8 cellular contexts compared by ENCODE assay signal in genomic region chr15:62344806-62345539, GRCh38. TPM values are rescaled to one million over a fixed set of nuclear protein-coding genes. Genes with fewer than 3 reads are reported as not detected.
DNase-seq lines count a peak whose midpoint lies in the region; ATAC-seq and TF ChIP-seq lines count a peak whose summit lies in the region.

No MANE protein-coding gene starts in this region.

- no peaks in the 10 kb centered on the region for H3K9me3 Mint-ChIP-seq in activated T-cell treated with anti-CD3 and anti-CD28 coated beads, Interleukin-2, amount 50 U/mL, for 24 hours

- WGBS in trophoblast cell (ENCODE audit: extremely low coverage, insufficient coverage, insufficient read length): no CpG with 5 or more reads among the region's 21 CpGs

- H3K36me3 Mint-ChIP-seq in activated T-cell treated with anti-CD3 and anti-CD28 coated beads, Interleukin-2, amount 50 U/mL, for 24 hours (ENCODE audit: low read depth): no peaks in the 10 kb centered on the region

- H3K27me3 ChIP-seq in NT2/D1 (ENCODE audit: insufficient read depth, insufficient read length): no peaks in the 10 kb centered on the region
- H3K27me3 ChIP-seq in trophoblast cell (ENCODE audit: insufficient read depth, low read length): no peaks in the 10 kb centered on the region

- no peak overlapping the region for H4K91ac ChIP-seq in trophoblast cell (ENCODE audit: low read depth, low read length)

- H4K8ac ChIP-seq in trophoblast cell (ENCODE audit: low read depth, low read length): no peak overlapping the region

- H3K9me3 ChIP-seq in NT2/D1 (ENCODE audit: insufficient read depth, low read length) (no peaks in the 10 kb centered on the region), trophoblast cell (ENCODE audit: insufficient read depth, low read depth, low read length) (no peaks in the 10 kb centered on the region)

- no peak overlapping the region for H3K4me3 ChIP-seq in NT2/D1 (ENCODE audit: insufficient read length, low read depth)
- H3K4me3 ChIP-seq in fibroblast of pulmonary artery (replicated peaks; ENCODE audit: low read depth, low read length): no peak overlapping the region
- H3K4me3 ChIP-seq in trophoblast cell (ENCODE audit: low read depth, low read length): no peak overlapping the region

- H3K4me3 Mint-ChIP-seq in activated T-cell treated with anti-CD3 and anti-CD28 coated beads, Interleukin-2, amount 50 U/mL, for 24 hours: peak overlapping the region; percentile 53

- H3K36me3 ChIP-seq in NT2/D1 (ENCODE audit: insufficient read depth, insufficient read length, low read length) (no peaks in the 10 kb centered on the region), trophoblast cell (ENCODE audit: control insufficient read depth in 1 of 2, insufficient read depth in 2 of 2, low read length in 2 of 2) (no peaks in the 10 kb centered on the region)

- H3K4ac ChIP-seq in trophoblast cell (ENCODE audit: low read depth, low read length): no peak overlapping the region

- peak overlapping the region; percentile 56 for H3K4me2 ChIP-seq in trophoblast cell (ENCODE audit: low read length)

- no peak overlapping the region for H4K12ac ChIP-seq in trophoblast cell (ENCODE audit: low read depth, low read length)

- no peak overlapping the region for H3K9ac ChIP-seq in NT2/D1 (ENCODE audit: insufficient read length, low read depth)
- no peak overlapping the region for H3K9ac ChIP-seq in trophoblast cell (ENCODE audit: low read length)

- no peak overlapping the region for H2BK5ac ChIP-seq in trophoblast cell (ENCODE audit: low read depth, low read length, poor library complexity)

- ATAC-seq in HG02981 (IDR thresholded peaks at IDR 0.05; ENCODE audit: unreplicated experiment) (peak; percentile 56), HG02623 (IDR thresholded peaks at IDR 0.05; ENCODE audit: unreplicated experiment) (no peak), HG02885 (IDR thresholded peaks at IDR 0.05; ENCODE audit: poor library complexity, unreplicated experiment) (no peak)

- H3K27ac ChIP-seq in trophoblast cell (ENCODE audit: low read depth, low read length): no peak overlapping the region

- peaks cover 3% of the 10 kb centered on the region for H3K4me1 Mint-ChIP-seq in activated T-cell treated with anti-CD3 and anti-CD28 coated beads, Interleukin-2, amount 50 U/mL, for 24 hours (ENCODE audit: low read depth)

- H3K4me1 ChIP-seq in NT2/D1 (ENCODE audit: insufficient read depth, insufficient read length) (no peaks in the 10 kb centered on the region), trophoblast cell (ENCODE audit: control insufficient read depth in 1 of 2, insufficient read depth in 2 of 2, low read length in 2 of 2) (no peaks in the 10 kb centered on the region)

- no peak overlapping the region for H3K23ac ChIP-seq in trophoblast cell (ENCODE audit: low read length)

- H3K14ac ChIP-seq in trophoblast cell (ENCODE audit: low read length): no peak overlapping the region

- H3K27ac Mint-ChIP-seq in activated T-cell treated with anti-CD3 and anti-CD28 coated beads, Interleukin-2, amount 50 U/mL, for 24 hours: no peak overlapping the region

- TF ChIP-seq CTCF in fibroblast of pulmonary artery (IDR thresholded peaks at IDR 0.05; ENCODE audit: low read length, missing control alignments): peak; percentile 63

- no peak overlapping the region for H2AK5ac ChIP-seq in trophoblast cell (ENCODE audit: low read length)

- no peak overlapping the region for H2BK120ac ChIP-seq in trophoblast cell (ENCODE audit: insufficient read depth, low read length, poor library complexity)

- no peaks in the 10 kb centered on the region for H3K79me2 ChIP-seq in trophoblast cell (ENCODE audit: control insufficient read depth, insufficient read depth, low read length, poor library complexity)

- H2AFZ ChIP-seq in trophoblast cell (ENCODE audit: insufficient read depth, low read length, poor library complexity): no peak overlapping the region

- H2BK12ac ChIP-seq in trophoblast cell (ENCODE audit: low read length): no peak overlapping the region

- H3K79me1 ChIP-seq in trophoblast cell (ENCODE audit: low read length): no peaks in the 10 kb centered on the region

- H3K27me3 Mint-ChIP-seq in activated T-cell treated with anti-CD3 and anti-CD28 coated beads, Interleukin-2, amount 50 U/mL, for 24 hours: peaks cover 3% of the 10 kb centered on the region

- H3K18ac ChIP-seq in trophoblast cell (ENCODE audit: low read length): no peak overlapping the region

- DNase-seq in EL: peak; percentile 38
- peak; percentile 51 for DNase-seq in NT2/D1 (ENCODE audit: low read depth, low spot score)
- peak; percentile 60 for DNase-seq in activated T-cell treated with anti-CD3 and anti-CD28 coated beads, Interleukin-2, amount 50 U/mL, for 24 hours
- DNase-seq in fibroblast of pulmonary artery (ENCODE audit: low read depth): peak; percentile 74
- peak; percentile 61 to 84 for DNase-seq in trophoblast cell

RNA-seq across cellular contexts. Expression of gene TLN2, which starts 45.4 kb away (rescaled TPM):
- 46.1 and 50.4 TPM in 2 replicates for polyA plus RNA-seq in trophoblast cell (2013)
